ENCODE assay signal across 20 cellular contexts in genomic region chr15:85094685-85095084, GRCh38.
DNase-seq lines count a peak whose midpoint lies in the region; ATAC-seq and TF ChIP-seq lines count a peak whose summit lies in the region.
"Had no signal": no experiment of that assay in that cellular context is flagged by ENCODE, and none has a peak within 500 bp of the region (broad histone marks: within the 10 kb centered on the region; RNA-seq: fewer than 3 reads in every experiment).

No MANE protein-coding gene starts in this region.

- H3K27me3 ChIP-seq in adipocyte (replicated peaks; ENCODE audit: control insufficient read depth, insufficient read depth, low read length) = no peaks in the 10 kb centered on the region
- no peaks in the 10 kb centered on the region for H3K27me3 ChIP-seq in tibial nerve
- H3K27me3 ChIP-seq: ovary had no signal

- no peak for TF ChIP-seq CTCF in fibroblast of the aortic adventitia (IDR thresholded peaks at IDR 0.05; ENCODE audit: insufficient read depth, low read length)
- no peak for TF ChIP-seq CTCF in tibial nerve (IDR thresholded peaks at IDR 0.05)

- no peak for DNase-seq in activated naive CD4-positive, alpha-beta T cell treated with anti-CD3 and anti-CD28 coated beads, Interleukin-2, amount 50 U/mL, for 72 hours (ENCODE audit: low spot score in 2 of 2)
- DNase-seq in activated naive CD4-positive, alpha-beta T cell treated with Interleukin-2 at 50 U/mL for 16 hours = no peak
- DNase-seq in adipocyte (ENCODE audit: low read depth) = peak; percentile 29
- DNase-seq in fibroblast of the aortic adventitia (ENCODE audit: low read depth) = peak; percentile 42
- DNase-seq in substantia nigra (lab: John Stamatoyannopoulos, UW) = no peak
- no peak for DNase-seq in DMS53 (lab: John Stamatoyannopoulos, UW)
- DNase-seq in superior temporal gyrus (ENCODE audit: extremely low spot score) = no peak
- DNase-seq in tibial nerve (ENCODE audit: low spot score in 2 of 2) = no peak
- DNase-seq: activated CD4-positive, alpha-beta T cell treated with anti-CD3 and anti-CD28 coated beads, Interleukin-2, amount 50 U/mL, for 1 hour; activated T-cell treated with anti-CD3 and anti-CD28 coated beads, Interleukin-2, amount 50 U/mL, for 1 hour; CD4-positive, alpha-beta T cell; cortex of kidney; hypothalamus; KG1; left ventricle myocardium inferior; ovary had no signal

- 88 to 89% methylated on average over 3 of the region's 3 CpGs for WGBS in tibial nerve, 2 donors

- peaks cover 62% of the 10 kb centered on the region for H3K36me3 ChIP-seq in adipocyte (ENCODE audit: control insufficient read depth, insufficient read depth, low read length, severe bottlenecking)
- peaks cover 0 to 70% (median 0%) of the 10 kb centered on the region in 3 donors for H3K36me3 ChIP-seq in tibial nerve
- H3K36me3 ChIP-seq: ovary had no signal

- no peak for TF ChIP-seq POLR2A in tibial nerve (IDR thresholded peaks at IDR 0.05)

- H3K9me3 ChIP-seq in adipocyte (ENCODE audit: control insufficient read depth, low read length) (no peaks in the 10 kb centered on the region), tibial nerve (no peaks in the 10 kb centered on the region)
- H3K9me3 ChIP-seq: HAP-1, left ventricle myocardium inferior, ovary had no signal

- H3K27ac Mint-ChIP-seq in activated naive CD4-positive, alpha-beta T cell treated with anti-CD3 and anti-CD28 coated beads, Interleukin-2, amount 50 U/mL, for 72 hours = peak overlapping the region; percentile 0 to 19
- H3K27ac Mint-ChIP-seq: CD4-positive, alpha-beta T cell; type B pancreatic cell had no signal

- no peak overlapping the region for H3K9ac ChIP-seq in adipocyte (ENCODE audit: low read length)

- TF ChIP-seq EP300 in tibial nerve (IDR thresholded peaks at IDR 0.05) = no peak

- H3K27ac ChIP-seq in substantia nigra (ENCODE audit: low read depth, low read length, poor library complexity, severe bottlenecking) (peak overlapping the region; percentile 67), tibial nerve (no peak overlapping the region)
- H3K27ac ChIP-seq: 22Rv1, left ventricle myocardium inferior, ovary had no signal

- peaks cover 5 to 14% of the 10 kb centered on the region in 2 donors for H3K36me3 Mint-ChIP-seq in activated naive CD4-positive, alpha-beta T cell treated with anti-CD3 and anti-CD28 coated beads, Interleukin-2, amount 50 U/mL, for 72 hours

- H3K4me3 ChIP-seq in adipocyte (ENCODE audit: low read length) = no peak overlapping the region
- H3K4me3 ChIP-seq in fibroblast of the aortic adventitia (ENCODE audit: low read depth, low read length) = no peak overlapping the region
- no peak overlapping the region for H3K4me3 ChIP-seq in tibial nerve
- H3K4me3 ChIP-seq: HAP-1, left ventricle myocardium inferior, ovary had no signal

- no peaks in the 10 kb centered on the region for H3K9me3 Mint-ChIP-seq in activated naive CD4-positive, alpha-beta T cell treated with anti-CD3 and anti-CD28 coated beads, Interleukin-2, amount 50 U/mL, for 72 hours
- H3K9me3 Mint-ChIP-seq: CD4-positive, alpha-beta T cell; type B pancreatic cell had no signal

- H3K4me1 ChIP-seq in adipocyte (ENCODE audit: control insufficient read depth, insufficient read depth, low read length) (no peaks in the 10 kb centered on the region), tibial nerve (no peaks in the 10 kb centered on the region)
- H3K4me1 ChIP-seq: HAP-1, left ventricle myocardium inferior had no signal

- no peak for ATAC-seq in activated naive CD4-positive, alpha-beta T cell treated with anti-CD3 and anti-CD28 coated beads, Interleukin-2, amount 50 U/mL, for 72 hours
- ATAC-seq: esophagus mucosa had no signal

Comparison
In these comparisons a context has a peak if more than half of its experiments do, and no peak if none do; other contexts are left out.
1. DNase-seq: peak in adipocyte (single experiment) and fibroblast of the aortic adventitia (single experiment); none in activated naive CD4-positive, alpha-beta T cell treated with anti-CD3 and anti-CD28 coated beads, Interleukin-2, amount 50 U/mL, for 72 hours (0 of 2), activated naive CD4-positive, alpha-beta T cell treated with Interleukin-2 at 50 U/mL for 16 hours (single experiment), substantia nigra (0 of 49), DMS53 (single experiment), superior temporal gyrus (single experiment) and tibial nerve (0 of 2).